ENCODE assay signal across 21 cellular contexts in the genomic region with DNA sequence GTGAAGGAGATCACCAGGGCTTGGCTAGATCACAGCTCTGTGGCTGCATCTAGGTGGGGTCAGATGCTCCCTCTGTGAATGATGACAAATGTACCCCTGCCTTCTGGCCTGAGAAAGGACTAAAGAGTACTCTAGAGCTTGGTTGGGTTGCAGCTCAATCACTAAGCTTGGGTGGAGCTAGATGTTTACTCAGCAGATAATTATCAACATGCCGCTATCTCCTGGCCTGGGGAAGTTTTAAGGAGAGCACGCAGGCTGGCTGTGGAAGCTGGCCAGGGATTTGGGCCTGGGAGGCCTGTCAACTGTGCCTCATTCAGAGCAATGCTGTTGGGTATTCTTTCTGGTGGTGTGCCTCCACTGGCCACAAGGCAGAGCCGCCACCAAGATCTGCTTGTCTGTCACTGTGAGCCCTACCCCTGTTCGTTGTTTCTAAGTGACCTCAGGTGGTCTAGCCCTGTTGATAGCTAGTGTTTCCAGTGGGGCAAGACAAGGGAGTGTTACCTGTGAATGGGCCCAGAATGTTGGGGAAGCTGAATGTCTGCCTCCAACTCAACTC.
"Had no signal": no experiment of that assay in that cellular context is flagged by ENCODE, and none has a peak within 500 bp of the region (broad histone marks: within the 10 kb centered on the region; RNA-seq: fewer than 3 reads in every experiment).

No MANE protein-coding gene starts in this region.

- H3K4me1 Mint-ChIP-seq: naive thymus-derived CD4-positive, alpha-beta T cell; nephron; stimulated activated effector memory CD8-positive, alpha-beta T cell treated with anti-CD3 and anti-CD28 coated beads, Interleukin-12 subunit alpha, Interleukin-12 subunit beta, amount 100 ng/mL, for 72 hours had no signal

- ATAC-seq: effector memory CD8-positive, alpha-beta T cell; left lobe of liver; naive thymus-derived CD4-positive, alpha-beta T cell; stimulated activated effector memory CD8-positive, alpha-beta T cell treated with anti-CD3 and anti-CD28 coated beads, Interleukin-12 subunit alpha, Interleukin-12 subunit beta, amount 100 ng/mL, for 72 hours had no signal

- FAIRE-seq: frontal cortex, kidney had no signal

- H3K36me3 Mint-ChIP-seq: naive thymus-derived CD4-positive, alpha-beta T cell; stimulated activated effector memory CD8-positive, alpha-beta T cell treated with anti-CD3 and anti-CD28 coated beads, Interleukin-12 subunit alpha, Interleukin-12 subunit beta, amount 100 ng/mL, for 72 hours had no signal

- H3K27ac ChIP-seq: prostate gland, right atrium auricular region, sigmoid colon, stomach, thyroid gland, vagina had no signal

- H3K36me3 ChIP-seq: prostate gland, right atrium auricular region, sigmoid colon, stomach, vagina had no signal

- H3K27ac Mint-ChIP-seq: effector memory CD8-positive, alpha-beta T cell; naive thymus-derived CD4-positive, alpha-beta T cell; nephron; stimulated activated effector memory CD8-positive, alpha-beta T cell treated with anti-CD3 and anti-CD28 coated beads, Interleukin-12 subunit alpha, Interleukin-12 subunit beta, amount 100 ng/mL, for 72 hours had no signal

- H3K4me3 Mint-ChIP-seq: effector memory CD8-positive, alpha-beta T cell; naive thymus-derived CD4-positive, alpha-beta T cell; nephron; stimulated activated effector memory CD8-positive, alpha-beta T cell treated with anti-CD3 and anti-CD28 coated beads, Interleukin-12 subunit alpha, Interleukin-12 subunit beta, amount 100 ng/mL, for 72 hours had no signal

- DNase-seq: cortex of kidney; effector memory CD8-positive, alpha-beta T cell; kidney; mesenchymal stem cell; midbrain; naive thymus-derived CD4-positive, alpha-beta T cell; nucleus accumbens; sigmoid colon; stimulated activated CD4-positive, alpha-beta T cell treated with anti-CD3 and anti-CD28 coated beads, Interleukin-2, amount 100 ng/mL, for 24 hours; stimulated activated CD4-positive, alpha-beta T cell treated with anti-CD3 and anti-CD28 coated beads, Interleukin-4, amount 100 ng/mL, for 24 hours; stimulated activated naive CD4-positive, alpha-beta T cell treated with Interleukin-2 at 50 U/mL for 16 hours; stomach; thyroid gland; trophoblast cell had no signal

- H3K4me1 ChIP-seq: prostate gland, right atrium auricular region, sigmoid colon, stomach, thyroid gland, vagina had no signal

- H3K27me3 ChIP-seq: right atrium auricular region, sigmoid colon, stomach, thyroid gland, vagina had no signal

- H3K4me3 ChIP-seq: prostate gland, right atrium auricular region, sigmoid colon, stomach, thyroid gland, vagina had no signal

- H3K9me3 ChIP-seq: prostate gland, sigmoid colon, thyroid gland, vagina had no signal
